Comparison of ENCODE assay signal across 21 cellular contexts in the genomic region with DNA sequence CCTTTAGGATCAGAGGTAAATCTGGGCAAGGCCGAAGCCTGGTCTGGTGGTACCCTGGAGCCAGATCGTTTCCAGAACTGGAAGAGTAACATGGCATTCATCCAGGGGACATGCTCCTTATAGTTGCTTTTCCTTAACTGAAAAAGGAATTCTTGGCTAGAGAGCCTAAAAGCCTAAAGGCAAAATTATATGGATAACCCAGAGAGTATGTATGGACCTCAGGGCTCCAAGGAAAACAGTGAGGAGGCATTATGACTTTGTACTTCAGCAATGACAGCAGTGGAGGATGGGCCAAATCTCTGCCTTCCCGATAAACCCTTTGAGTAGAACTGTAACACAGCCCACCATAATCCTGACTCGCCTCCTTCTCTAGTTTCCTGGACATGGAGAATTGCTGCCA. TPM values are rescaled to one million over a fixed set of nuclear protein-coding genes. Genes with fewer than 3 reads are reported as not detected.
A peak's percentile ranks its signal among the peaks of the same experiment; 100 is the strongest.
DNase-seq lines count a peak whose midpoint lies in the region; ATAC-seq and TF ChIP-seq lines count a peak whose summit lies in the region.
"Had no signal": no experiment of that assay in that cellular context is flagged by ENCODE, and none has a peak within 500 bp of the region (broad histone marks: within the 10 kb centered on the region; RNA-seq: fewer than 3 reads in every experiment).

No MANE protein-coding gene starts in this region.

- H3K4me2 ChIP-seq in SK-N-SH: peak overlapping the region; percentile 49
- H3K4me2 ChIP-seq: PC-9 had no signal

- no peaks in the 10 kb centered on the region for H3K36me3 Mint-ChIP-seq in memory B cell
- peaks cover 0 to 3% of the 10 kb centered on the region in 2 donors for H3K36me3 Mint-ChIP-seq in stimulated activated naive B cell treated with anti-CD40 and anti-IgM and Interleukin-4, amounts not matched to agents 10 μg/mL and 1 μg/mL and 100 μg/mL, for 72 hours
- H3K36me3 Mint-ChIP-seq: type B pancreatic cell had no signal

- 50% methylated on average over 4 of the region's 4 CpGs for WGBS in SK-N-SH (ENCODE audit: low lambda C conversion rate)

- H3K4me3 Mint-ChIP-seq in memory B cell: no peak overlapping the region
- H3K4me3 Mint-ChIP-seq in stimulated activated naive B cell treated with anti-CD40 and anti-IgM and Interleukin-4, amounts not matched to agents 10 μg/mL and 1 μg/mL and 100 μg/mL, for 72 hours: no peak overlapping the region
- H3K4me3 Mint-ChIP-seq: activated T-cell treated with anti-CD3 and anti-CD28 coated beads, Interleukin-2, amount 50 U/mL, for 72 hours; CD4-positive, CD25-positive, alpha-beta regulatory T cell; nephron progenitor cell; type B pancreatic cell had no signal

- peak overlapping the region; percentile 0 to 99; a peak in 2 of 4 replicates for H3K27ac ChIP-seq in SK-N-SH (ENCODE audit: low read depth in 2 of 2, low read length in 1 of 2)
- peak overlapping the region; percentile 66 for H3K27ac ChIP-seq in SK-N-MC
- H3K27ac ChIP-seq: PC-9 had no signal

- intact Hi-C loops in sciatic nerve (cut with DNase I): no loop called here

- H3F3A ChIP-seq in SK-N-SH (replicated peaks; ENCODE audit: insufficient read depth): peaks cover 56% of the 10 kb centered on the region

- TF ChIP-seq EP300 in SK-N-SH (IDR thresholded peaks at IDR 0.05; ENCODE audit: borderline replicate concordance in 1 of 2, low read depth in 1 of 2, low read length in 1 of 2): no peak

- POLR2A ChIA-PET in SK-N-SH (lab: Yijun Ruan, JAX): no interaction called here

- H3K36me3 ChIP-seq in SK-N-SH (replicated peaks in 1 of 2; ENCODE audit: control insufficient read depth in 1 of 2, insufficient read depth in 2 of 2, low read length in 1 of 2) (peaks cover 0 to 16% of the 10 kb centered on the region in 2 experiments), SK-N-MC (ENCODE audit: insufficient read depth, low read length) (no peaks in the 10 kb centered on the region)

- ATAC-seq in SK-N-SH treated with all-trans-retinoic acid at 6 μM for 48 hours: no peak
- ATAC-seq in memory B cell (ENCODE audit: low read depth): no peak
- no peak for ATAC-seq in stimulated activated naive B cell treated with anti-CD40 and anti-IgM and Interleukin-4, amounts not matched to agents 10 μg/mL and 1 μg/mL and 100 μg/mL, for 72 hours (replicated peaks)
- ATAC-seq in sciatic nerve: no peak
- no peak for ATAC-seq in GM19397 (IDR thresholded peaks at IDR 0.05; ENCODE audit: unreplicated experiment)
- ATAC-seq: activated T-cell treated with anti-CD3 and anti-CD28 coated beads, Interleukin-2, amount 50 U/mL, for 72 hours had no signal

- no peak for DNase-seq in SK-N-SH
- DNase-seq in SK-N-MC (ENCODE audit: low read depth, low spot score): no peak
- no peak for DNase-seq in memory B cell (ENCODE audit: low spot score in 2 of 2)
- DNase-seq in stimulated activated naive B cell treated with anti-CD40 and anti-IgM and Interleukin-4, amounts not matched to agents 10 μg/mL and 1 μg/mL and 100 μg/mL, for 72 hours: no peak
- no peak for DNase-seq in sciatic nerve (ENCODE audit: low spot score)
- no peak for DNase-seq in NCI-H1048 (lab: John Stamatoyannopoulos, UW)
- DNase-seq: 8988T; activated CD4-positive, alpha-beta T cell treated with anti-CD3 and anti-CD28 coated beads, Interleukin-2, amount 50 U/mL, for 48 hours; activated T-cell treated with anti-CD3 and anti-CD28 coated beads, Interleukin-2, amount 50 U/mL, for 72 hours; amniotic stem cell; CD4-positive, CD25-positive, alpha-beta regulatory T cell; DMS79 treated with DMSO at 0.1 percent for 48 hours; mesendoderm; NCI-H2107; NCI-H526; nephron progenitor cell; PC-9; stimulated activated CD4-positive, alpha-beta T cell treated with anti-CD3 and anti-CD28 coated beads, Interleukin-4, amount 100 ng/mL, for 1 hour had no signal

- H2AFZ ChIP-seq in SK-N-SH (ENCODE audit: low read depth): no peak overlapping the region
- H2AFZ ChIP-seq: PC-9 had no signal

- peak overlapping the region; percentile 50; the same call in 1 of the 2 replicates for H3K9ac ChIP-seq in SK-N-SH
- H3K9ac ChIP-seq in SK-N-MC (ENCODE audit: insufficient read length): no peak overlapping the region

- no peaks in the 10 kb centered on the region for H3K9me2 ChIP-seq in SK-N-SH

- peaks cover 0 to 75% of the 10 kb centered on the region in 2 experiments for H3K4me1 ChIP-seq in SK-N-SH (ENCODE audit: control insufficient read depth in 1 of 2, insufficient read depth in 2 of 2, low read depth in 1 of 2, low read length in 1 of 2)

- H3K27me3 ChIP-seq in SK-N-SH (ENCODE audit: insufficient read depth): no peaks in the 10 kb centered on the region

- no peaks in the 10 kb centered on the region for H3K27me3 Mint-ChIP-seq in memory B cell
- H3K27me3 Mint-ChIP-seq in stimulated activated naive B cell treated with anti-CD40 and anti-IgM and Interleukin-4, amounts not matched to agents 10 μg/mL and 1 μg/mL and 100 μg/mL, for 72 hours: no peaks in the 10 kb centered on the region
- H3K27me3 Mint-ChIP-seq: CD4-positive, CD25-positive, alpha-beta regulatory T cell; type B pancreatic cell had no signal

- no peak for TF ChIP-seq CTCF in SK-N-SH (IDR thresholded peaks at IDR 0.05)

- H3K79me2 ChIP-seq in SK-N-SH (ENCODE audit: insufficient read depth): peaks cover 91% of the 10 kb centered on the region

- H3K4me1 Mint-ChIP-seq in memory B cell: peaks cover 13% of the 10 kb centered on the region
- H3K4me1 Mint-ChIP-seq in stimulated activated naive B cell treated with anti-CD40 and anti-IgM and Interleukin-4, amounts not matched to agents 10 μg/mL and 1 μg/mL and 100 μg/mL, for 72 hours: peaks cover 17 to 44% of the 10 kb centered on the region in 2 donors

- no peaks in the 10 kb centered on the region for H4K20me1 ChIP-seq in SK-N-SH (ENCODE audit: insufficient read depth)

- CTCF ChIA-PET in SK-N-SH (lab: Yijun Ruan, JAX): no interaction called here

- H3K4me3 ChIP-seq in SK-N-SH (ENCODE audit: low read depth in 2 of 2, low read length in 1 of 2): no peak overlapping the region
- H3K4me3 ChIP-seq in SK-N-MC: no peak overlapping the region
- H3K4me3 ChIP-seq: PC-9 had no signal

- peak overlapping the region; percentile 64 for H3K27ac Mint-ChIP-seq in memory B cell
- peak overlapping the region; percentile 37 for H3K27ac Mint-ChIP-seq in stimulated activated naive B cell treated with anti-CD40 and anti-IgM and Interleukin-4, amounts not matched to agents 10 μg/mL and 1 μg/mL and 100 μg/mL, for 72 hours
- H3K27ac Mint-ChIP-seq: activated T-cell treated with anti-CD3 and anti-CD28 coated beads, Interleukin-2, amount 50 U/mL, for 72 hours; nephron progenitor cell; type B pancreatic cell had no signal

- H3K9me3 Mint-ChIP-seq in memory B cell: no peaks in the 10 kb centered on the region
- H3K9me3 Mint-ChIP-seq in stimulated activated naive B cell treated with anti-CD40 and anti-IgM and Interleukin-4, amounts not matched to agents 10 μg/mL and 1 μg/mL and 100 μg/mL, for 72 hours: no peaks in the 10 kb centered on the region
- H3K9me3 Mint-ChIP-seq: activated T-cell treated with anti-CD3 and anti-CD28 coated beads, Interleukin-2, amount 50 U/mL, for 72 hours; nephron progenitor cell had no signal

- H3K9me3 ChIP-seq in SK-N-SH (no peaks in the 10 kb centered on the region), SK-N-MC (ENCODE audit: low read depth, low read length) (no peaks in the 10 kb centered on the region)

- no peak for TF ChIP-seq RAD21 in SK-N-SH (IDR thresholded peaks at IDR 0.05; ENCODE audit: low read length)

TF ChIP-seq in SK-N-SH, 30 proteins besides CTCF, POLR2A, EP300 and RAD21:
- TF ChIP-seq EZH2phosphoT487 (IDR thresholded peaks at IDR 0.05; ENCODE audit: borderline replicate concordance, low read depth) (no peak), NRF1 (IDR thresholded peaks at IDR 0.05; ENCODE audit: low read depth, low read length) (no peak), RXRA (IDR thresholded peaks at IDR 0.05; ENCODE audit: borderline replicate concordance, low read depth) (no peak), TEAD4 (IDR thresholded peaks at IDR 0.05; ENCODE audit: borderline replicate concordance, insufficient read depth) (no peak), SIN3A (IDR thresholded peaks at IDR 0.05; ENCODE audit: borderline replicate concordance, low read depth, low read length) (no peak), MXI1 (IDR thresholded peaks at IDR 0.05; ENCODE audit: low read depth, low read length) (no peak), FOSL2 (IDR thresholded peaks at IDR 0.05; ENCODE audit: borderline replicate concordance, low read depth) (no peak), TCF12 (IDR thresholded peaks at IDR 0.05) (no peak), MEF2A (IDR thresholded peaks at IDR 0.05; ENCODE audit: borderline replicate concordance, low read depth) (no peak), FOXM1 (IDR thresholded peaks at IDR 0.05; ENCODE audit: low read depth) (no peak)
- TF ChIP-seq, protein P1, sequence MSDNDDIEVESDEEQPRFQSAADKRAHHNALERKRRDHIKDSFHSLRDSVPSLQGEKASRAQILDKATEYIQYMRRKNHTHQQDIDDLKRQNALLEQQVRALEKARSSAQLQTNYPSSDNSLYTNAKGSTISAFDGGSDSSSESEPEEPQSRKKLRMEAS (IDR thresholded peaks at IDR 0.05; ENCODE audit: low read depth): no peak

TF ChIP-seq in SK-N-SH treated with all-trans-retinoic acid at 6 μM for 48 hours, 23 proteins besides CTCF, POLR2A, EP300 and RAD21:
- TF ChIP-seq BACH2 (CRISPR knock-in tag; IDR thresholded peaks at IDR 0.05; ENCODE audit: borderline replicate concordance) (no peak), CSDC2 (CRISPR knock-in tag; IDR thresholded peaks at IDR 0.05) (no peak), ZFP30 (CRISPR knock-in tag; IDR thresholded peaks at IDR 0.05) (no peak), ARNTL (CRISPR knock-in tag; IDR thresholded peaks at IDR 0.05; ENCODE audit: borderline replicate concordance, low read depth) (no peak), ZFP3 (CRISPR knock-in tag; IDR thresholded peaks at IDR 0.05) (no peak)
- TF ChIP-seq, protein P2, sequence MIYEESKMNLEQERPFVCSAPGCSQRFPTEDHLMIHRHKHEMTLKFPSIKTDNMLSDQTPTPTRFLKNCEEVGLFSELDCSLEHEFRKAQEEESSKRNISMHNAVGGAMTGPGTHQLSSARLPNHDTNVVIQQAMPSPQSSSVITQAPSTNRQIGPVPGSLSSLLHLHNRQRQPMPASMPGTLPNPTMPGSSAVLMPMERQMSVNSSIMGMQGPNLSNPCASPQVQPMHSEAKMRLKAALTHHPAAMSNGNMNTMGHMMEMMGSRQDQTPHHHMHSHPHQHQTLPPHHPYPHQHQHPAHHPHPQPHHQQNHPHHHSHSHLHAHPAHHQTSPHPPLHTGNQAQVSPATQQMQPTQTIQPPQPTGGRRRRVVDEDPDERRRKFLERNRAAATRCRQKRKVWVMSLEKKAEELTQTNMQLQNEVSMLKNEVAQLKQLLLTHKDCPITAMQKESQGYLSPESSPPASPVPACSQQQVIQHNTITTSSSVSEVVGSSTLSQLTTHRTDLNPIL (CRISPR knock-in tag; IDR thresholded peaks at IDR 0.05; ENCODE audit: low read depth): no peak

RNA-seq across cellular contexts. Expression of gene ARHGAP18, which starts 29.3 kb away (rescaled TPM):
- polyA plus RNA-seq in SK-N-SH (2012; rRNA removed): 25.0 and 32.8 TPM in 2 replicates
- polyA plus RNA-seq in SK-N-SH (2012; cell fraction: cytosol; rRNA removed): 38.9 and 45.2 TPM in 2 replicates
- 10.2 and 20.0 TPM in 2 replicates for polyA plus RNA-seq in SK-N-SH (2012; cell fraction: nucleus; rRNA removed)
- 18.2 TPM for total RNA-seq in sciatic nerve
